Comparison of ENCODE assay signal across 25 cellular contexts in the genomic region with DNA sequence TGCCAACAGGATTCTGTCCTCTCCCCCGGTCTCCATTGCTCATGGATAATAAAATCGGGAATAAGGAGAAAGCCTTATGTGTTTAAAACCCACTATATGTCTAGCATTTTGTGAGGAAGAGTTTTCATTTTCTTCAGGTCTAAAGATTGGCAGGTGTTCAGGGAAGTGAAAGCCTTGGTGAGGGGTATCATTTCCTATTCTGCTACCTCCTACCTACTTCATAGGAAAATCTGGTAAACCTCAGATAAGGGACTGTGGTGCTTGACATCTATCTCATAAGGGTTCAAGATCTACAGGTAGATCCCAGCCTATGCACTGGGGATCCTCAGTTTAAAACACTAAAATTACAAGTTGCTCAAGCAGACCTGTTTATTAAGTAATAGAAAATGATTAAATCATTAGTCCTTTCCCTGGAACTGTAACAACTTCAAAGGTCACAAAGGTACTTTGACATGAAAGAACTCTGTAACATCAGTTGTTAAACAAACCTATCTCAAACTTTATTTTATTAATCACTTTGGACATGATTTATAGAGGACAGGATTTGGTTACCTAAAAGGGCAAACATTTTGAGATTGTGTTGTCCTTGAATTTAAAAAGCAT. TPM values are rescaled to one million over a fixed set of nuclear protein-coding genes. Genes with fewer than 3 reads are reported as not detected.
DNase-seq lines count a peak whose midpoint lies in the region; ATAC-seq and TF ChIP-seq lines count a peak whose summit lies in the region.
"Had no signal": no experiment of that assay in that cellular context is flagged by ENCODE, and none has a peak within 500 bp of the region (broad histone marks: within the 10 kb centered on the region; RNA-seq: fewer than 3 reads in every experiment).

No MANE protein-coding gene starts in this region.

- H3K4me3 Mint-ChIP-seq in activated T-helper 17 cell treated with anti-CD3 and anti-CD28 coated beads, Interleukin-2, amount 50 U/mL, for 72 hours = peak overlapping the region; percentile 8
- H3K4me3 Mint-ChIP-seq in stimulated activated memory B cell treated with anti-CD40 and anti-IgM and Interleukin-4, amounts not matched to agents 10 μg/mL and 1 μg/mL and 100 μg/mL, for 72 hours = no peak overlapping the region
- H3K4me3 Mint-ChIP-seq: T-helper 1 cell treated with Interleukin-12 subunit alpha and Interleukin-12 subunit beta and Interleukin-4 antibody, amounts not matched to agents 30 μg/mL and 1 μg/mL, for 36 hours had no signal

- intact Hi-C loops in lower leg skin (cut with DNase I; ENCODE audit: low total_unique reads) = no loop called here

- H3K36me3 ChIP-seq in brain microvascular endothelial cell (replicated peaks) = no peaks in the 10 kb centered on the region
- H3K36me3 ChIP-seq: SJCRH30 had no signal

- no peaks in the 10 kb centered on the region for H3K27me3 ChIP-seq in brain microvascular endothelial cell (replicated peaks)
- H3K27me3 ChIP-seq: SJCRH30 had no signal

- peaks cover 57% of the 10 kb centered on the region for H3K4me1 Mint-ChIP-seq in activated T-helper 17 cell treated with anti-CD3 and anti-CD28 coated beads, Interleukin-2, amount 50 U/mL, for 72 hours
- peaks cover 66% of the 10 kb centered on the region for H3K4me1 Mint-ChIP-seq in stimulated activated memory B cell treated with anti-CD40 and anti-IgM and Interleukin-4, amounts not matched to agents 10 μg/mL and 1 μg/mL and 100 μg/mL, for 72 hours

- in situ Hi-C loops in brain microvascular endothelial cell (cut with HindIII; ENCODE audit: low pct_ligation_motif_present, low sequenced_read_pairs) = no loop called here

- no peaks in the 10 kb centered on the region for H3K36me3 Mint-ChIP-seq in activated T-helper 17 cell treated with anti-CD3 and anti-CD28 coated beads, Interleukin-2, amount 50 U/mL, for 72 hours (ENCODE audit: low read depth)
- H3K36me3 Mint-ChIP-seq in stimulated activated memory B cell treated with anti-CD40 and anti-IgM and Interleukin-4, amounts not matched to agents 10 μg/mL and 1 μg/mL and 100 μg/mL, for 72 hours = peaks cover 6% of the 10 kb centered on the region

- WGBS in lower leg skin, 2 donors = 80 to 91% methylated on average over 2 of the region's 2 CpGs

- no peaks in the 10 kb centered on the region for H3K9me3 Mint-ChIP-seq in activated T-helper 17 cell treated with anti-CD3 and anti-CD28 coated beads, Interleukin-2, amount 50 U/mL, for 72 hours
- H3K9me3 Mint-ChIP-seq in stimulated activated memory B cell treated with anti-CD40 and anti-IgM and Interleukin-4, amounts not matched to agents 10 μg/mL and 1 μg/mL and 100 μg/mL, for 72 hours = no peaks in the 10 kb centered on the region
- H3K9me3 Mint-ChIP-seq: T-helper 1 cell treated with Interleukin-12 subunit alpha and Interleukin-12 subunit beta and Interleukin-4 antibody, amounts not matched to agents 30 μg/mL and 1 μg/mL, for 36 hours had no signal

- TF ChIP-seq POLR2A in lower leg skin (IDR thresholded peaks at IDR 0.05) = no peak

- no peaks in the 10 kb centered on the region for H3K27me3 Mint-ChIP-seq in activated T-helper 17 cell treated with anti-CD3 and anti-CD28 coated beads, Interleukin-2, amount 50 U/mL, for 72 hours
- no peaks in the 10 kb centered on the region for H3K27me3 Mint-ChIP-seq in stimulated activated memory B cell treated with anti-CD40 and anti-IgM and Interleukin-4, amounts not matched to agents 10 μg/mL and 1 μg/mL and 100 μg/mL, for 72 hours

- DNase-seq in activated naive CD4-positive, alpha-beta T cell (lab: John Stamatoyannopoulos, UW) = no peak
- DNase-seq in brain microvascular endothelial cell (no peak), lower leg skin (ENCODE audit: low spot score in 2 of 2) (no peak)
- DNase-seq: activated CD4-positive, alpha-beta T cell treated with anti-CD3 and anti-CD28 coated beads, Interleukin-2, amount 50 U/mL, for 1 hour; activated CD8-positive, alpha-beta memory T cell treated with anti-CD3 and anti-CD28 coated beads, Interleukin-2, amount 50 U/mL, for 4 hours; activated gamma-delta T cell treated with Interleukin-2 at 50 U/mL for 16 hours; amniotic stem cell; caudate nucleus; DMS79; foreskin fibroblast; hippocampal formation; NCI-H1436; NCI-H2171 treated with DMSO at 0.1 percent for 48 hours; SJCRH30; stimulated activated CD4-positive, alpha-beta T cell treated with anti-CD3 and anti-CD28 coated beads, Interleukin-4, amount 100 ng/mL, for 24 hours; trophoblast cell had no signal

- H3K27ac ChIP-seq in brain microvascular endothelial cell = no peak overlapping the region
- H3K27ac ChIP-seq: SJCRH30 had no signal

- TF ChIP-seq CTCF in brain microvascular endothelial cell (IDR thresholded peaks at IDR 0.05; ENCODE audit: low read depth, low read length, missing control alignments) = no peak
- no peak for TF ChIP-seq CTCF in lower leg skin (IDR thresholded peaks at IDR 0.05)

- H3K4me3 ChIP-seq in brain microvascular endothelial cell (ENCODE audit: low read depth, low read length) (no peak overlapping the region), lower leg skin (ENCODE audit: low read depth, poor library complexity, severe bottlenecking) (no peak overlapping the region)
- H3K4me3 ChIP-seq: lung, SJCRH30 had no signal

- ATAC-seq in GM18867 (IDR thresholded peaks at IDR 0.05; ENCODE audit: unreplicated experiment) = peak; percentile 88
- peak; percentile 65 for ATAC-seq in HG02870 (IDR thresholded peaks at IDR 0.05; ENCODE audit: unreplicated experiment)
- ATAC-seq in activated T-helper 17 cell treated with anti-CD3 and anti-CD28 coated beads, Interleukin-2, amount 50 U/mL, for 72 hours (replicated peaks) = no peak
- peak; percentile 93 for ATAC-seq in stimulated activated memory B cell treated with anti-CD40 and anti-IgM and Interleukin-4, amounts not matched to agents 10 μg/mL and 1 μg/mL and 100 μg/mL, for 72 hours

- H3K27ac Mint-ChIP-seq in activated T-helper 17 cell treated with anti-CD3 and anti-CD28 coated beads, Interleukin-2, amount 50 U/mL, for 72 hours = peak overlapping the region; percentile 70
- H3K27ac Mint-ChIP-seq in stimulated activated memory B cell treated with anti-CD40 and anti-IgM and Interleukin-4, amounts not matched to agents 10 μg/mL and 1 μg/mL and 100 μg/mL, for 72 hours = no peak overlapping the region
- H3K27ac Mint-ChIP-seq: T-helper 1 cell treated with Interleukin-12 subunit alpha and Interleukin-12 subunit beta and Interleukin-4 antibody, amounts not matched to agents 30 μg/mL and 1 μg/mL, for 36 hours had no signal

RNA-seq across cellular contexts. Expression of a gene that starts 6.5 kb away (rescaled TPM):
- total RNA-seq in activated T-helper 17 cell treated with anti-CD3 and anti-CD28 coated beads, Interleukin-2, amount 50 U/mL, for 72 hours = 10 to 100 TPM; 10.9 to 14.2 TPM
- total RNA-seq in lower leg skin = 10 to 100 TPM in 3 of 4 donors, 1 to 10 TPM in 1; 8.3 to 16.4 (median 13.1) TPM

RNA-seq across cellular contexts. Expression of a gene that starts 13.5 kb away (rescaled TPM):
- total RNA-seq in activated T-helper 17 cell treated with anti-CD3 and anti-CD28 coated beads, Interleukin-2, amount 50 U/mL, for 72 hours = not detected
- not detected for total RNA-seq in lower leg skin
- total RNA-seq: dermis microvascular lymphatic vessel endothelial cell, endothelial cell of umbilical vein, H1, lung, SJCRH30 had no signal
